Comparison of ENCODE assay signal across 9 cellular contexts in the genomic region with DNA sequence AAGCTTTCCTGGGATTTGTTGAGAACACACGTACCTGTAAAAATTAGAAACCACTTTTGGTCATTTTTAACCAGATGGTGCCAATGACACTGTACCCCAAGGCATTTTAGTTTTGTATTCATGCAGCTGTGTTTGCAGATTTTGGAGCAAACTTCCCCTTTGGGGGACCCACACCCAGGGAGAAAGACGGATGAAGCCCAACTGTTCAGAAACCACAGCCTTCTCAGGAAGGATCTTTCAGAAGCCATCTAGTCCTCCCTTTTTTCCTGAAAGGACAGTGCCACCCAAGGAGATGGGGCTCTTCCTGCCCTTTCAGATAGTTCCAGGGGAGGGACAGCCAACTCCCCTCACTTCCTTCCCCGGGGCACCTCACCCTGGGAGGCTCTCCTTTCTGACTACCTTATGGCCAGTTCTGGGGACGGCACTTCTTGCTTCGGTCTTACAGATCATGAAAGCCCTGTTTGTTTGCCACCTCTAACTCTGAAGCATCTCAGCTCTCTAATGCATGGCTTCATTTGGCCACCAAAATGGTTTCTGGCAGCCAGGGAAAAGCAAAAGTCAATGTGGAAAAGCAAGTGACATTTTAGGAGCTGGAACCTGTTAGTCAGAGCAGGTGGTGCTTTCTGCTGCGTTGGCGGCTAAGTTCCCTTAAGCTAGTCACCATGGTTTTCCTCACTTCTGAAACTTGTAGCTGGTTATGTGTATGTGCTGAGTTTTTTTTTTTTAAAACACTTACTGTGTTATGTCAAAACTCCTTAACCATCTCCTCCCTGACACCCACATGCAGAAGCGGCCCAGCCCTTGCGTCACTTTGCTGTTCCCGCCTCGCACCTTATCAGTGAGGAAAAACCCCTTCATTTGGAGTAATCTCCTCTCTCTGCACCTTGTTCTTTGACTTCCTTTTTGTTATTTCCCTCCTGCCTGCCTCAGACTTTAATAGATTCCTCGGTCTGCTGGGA. TPM values are rescaled to one million over a fixed set of nuclear protein-coding genes. Genes with fewer than 3 reads are reported as not detected.
DNase-seq lines count a peak whose midpoint lies in the region; ATAC-seq and TF ChIP-seq lines count a peak whose summit lies in the region.
"Had no signal": no experiment of that assay in that cellular context is flagged by ENCODE, and none has a peak within 500 bp of the region (broad histone marks: within the 10 kb centered on the region; RNA-seq: fewer than 3 reads in every experiment).

No MANE protein-coding gene starts in this region.

- 79% methylated on average over 12 of the region's 12 CpGs for WGBS in prostate gland

- no peaks in the 10 kb centered on the region for H3K9me3 Mint-ChIP-seq in activated naive CD8-positive, alpha-beta T cell treated with anti-CD3 and anti-CD28 coated beads, Interleukin-2, amount 50 U/mL, for 24 hours

- TF ChIP-seq CTCF in GM12865 (IDR thresholded peaks at IDR 0.05; ENCODE audit: insufficient read depth, low read depth, low read length, missing control alignments) (no peak), prostate gland (IDR thresholded peaks at IDR 0.05) (no peak), WERI-Rb-1 (IDR thresholded peaks at IDR 0.05; ENCODE audit: low read depth, low read length) (no peak)

- no peak for TF ChIP-seq POLR2A in prostate gland (IDR thresholded peaks at IDR 0.05)

- peaks cover 23% of the 10 kb centered on the region for H3K36me3 Mint-ChIP-seq in activated naive CD8-positive, alpha-beta T cell treated with anti-CD3 and anti-CD28 coated beads, Interleukin-2, amount 50 U/mL, for 24 hours (ENCODE audit: low read depth)

- H3K27ac ChIP-seq in prostate gland (no peak overlapping the region), WERI-Rb-1 (no peak overlapping the region)
- H3K27ac ChIP-seq: neutrophil had no signal

- DNase-seq in GM12865 (ENCODE audit: low read depth) = peak; percentile 41
- DNase-seq in MV-4-11 (lab: John Stamatoyannopoulos, UW) = peak; percentile 71
- DNase-seq in activated naive CD8-positive, alpha-beta T cell treated with anti-CD3 and anti-CD28 coated beads, Interleukin-2, amount 50 U/mL, for 24 hours = peak; percentile 52
- DNase-seq in stimulated activated CD4-positive, alpha-beta T cell treated with anti-CD3 and anti-CD28 coated beads, Interleukin-1b, Interleukin-23, amount 100 ng/mL, for 48 hours = peak; percentile 71
- no peak for DNase-seq in prostate gland (ENCODE audit: low spot score)
- no peak for DNase-seq in WERI-Rb-1
- DNase-seq: IMR-90 had no signal

- ATAC-seq in activated naive CD8-positive, alpha-beta T cell treated with anti-CD3 and anti-CD28 coated beads, Interleukin-2, amount 50 U/mL, for 24 hours = peak; percentile 93
- no peak for ATAC-seq in HG03378 (IDR thresholded peaks at IDR 0.05; ENCODE audit: unreplicated experiment)

- no peaks in the 10 kb centered on the region for H3K4me1 ChIP-seq in prostate gland (replicated peaks)

- intact Hi-C loops in prostate gland (cut with DNase I) = no loop called here

- no peaks in the 10 kb centered on the region for H3K36me3 ChIP-seq in prostate gland
- H3K36me3 ChIP-seq in WERI-Rb-1 = peaks cover 16% of the 10 kb centered on the region
- H3K36me3 ChIP-seq: neutrophil had no signal

- H3K27me3 Mint-ChIP-seq in activated naive CD8-positive, alpha-beta T cell treated with anti-CD3 and anti-CD28 coated beads, Interleukin-2, amount 50 U/mL, for 24 hours = no peaks in the 10 kb centered on the region

- H3K27ac Mint-ChIP-seq in activated naive CD8-positive, alpha-beta T cell treated with anti-CD3 and anti-CD28 coated beads, Interleukin-2, amount 50 U/mL, for 24 hours = peak overlapping the region; percentile 97

- H3K9me3 ChIP-seq in prostate gland = no peaks in the 10 kb centered on the region
- no peaks in the 10 kb centered on the region for H3K9me3 ChIP-seq in WERI-Rb-1 (ENCODE audit: severe bottlenecking)
- H3K9me3 ChIP-seq: neutrophil had no signal

- peaks cover 62% of the 10 kb centered on the region for H3K4me1 Mint-ChIP-seq in activated naive CD8-positive, alpha-beta T cell treated with anti-CD3 and anti-CD28 coated beads, Interleukin-2, amount 50 U/mL, for 24 hours

- H3K4me3 ChIP-seq in GM12865 (ENCODE audit: low read depth, low read length) = no peak overlapping the region
- H3K4me3 ChIP-seq in prostate gland = no peak overlapping the region
- no peak overlapping the region for H3K4me3 ChIP-seq in WERI-Rb-1 (ENCODE audit: low read depth, low read length)

- peak overlapping the region; percentile 57 for H3K4me3 Mint-ChIP-seq in activated naive CD8-positive, alpha-beta T cell treated with anti-CD3 and anti-CD28 coated beads, Interleukin-2, amount 50 U/mL, for 24 hours

- H3K27me3 ChIP-seq in prostate gland (replicated peaks; ENCODE audit: insufficient read depth) = no peaks in the 10 kb centered on the region
- no peaks in the 10 kb centered on the region for H3K27me3 ChIP-seq in WERI-Rb-1 (ENCODE audit: insufficient read depth, low read depth, severe bottlenecking)
- H3K27me3 ChIP-seq: neutrophil had no signal

RNA-seq across cellular contexts. Expression of a gene that starts 10.1 kb away (rescaled TPM):
- 10 to 100 TPM in 1 of 2 donors, 1 to 10 TPM in 1; 1.5 to 10.6 TPM for total RNA-seq in prostate gland

RNA-seq across cellular contexts. Expression of a gene that starts 26.3 kb away (rescaled TPM):
- total RNA-seq in prostate gland = 10 to 100 TPM in 1 of 2 donors, 1 to 10 TPM in 1; 9.7 to 16.9 TPM

Comparison
In these comparisons a context has a peak if more than half of its experiments do, and no peak if none do; other contexts are left out.
1. DNase-seq: peak in GM12865 (single experiment), MV-4-11 (single experiment), activated naive CD8-positive, alpha-beta T cell treated with anti-CD3 and anti-CD28 coated beads, Interleukin-2, amount 50 U/mL, for 24 hours (single experiment) and stimulated activated CD4-positive, alpha-beta T cell treated with anti-CD3 and anti-CD28 coated beads, Interleukin-1b, Interleukin-23, amount 100 ng/mL, for 48 hours (single experiment); none in prostate gland (single experiment) and WERI-Rb-1 (single experiment).